8 cellular contexts compared by ENCODE assay signal in the genomic region with DNA sequence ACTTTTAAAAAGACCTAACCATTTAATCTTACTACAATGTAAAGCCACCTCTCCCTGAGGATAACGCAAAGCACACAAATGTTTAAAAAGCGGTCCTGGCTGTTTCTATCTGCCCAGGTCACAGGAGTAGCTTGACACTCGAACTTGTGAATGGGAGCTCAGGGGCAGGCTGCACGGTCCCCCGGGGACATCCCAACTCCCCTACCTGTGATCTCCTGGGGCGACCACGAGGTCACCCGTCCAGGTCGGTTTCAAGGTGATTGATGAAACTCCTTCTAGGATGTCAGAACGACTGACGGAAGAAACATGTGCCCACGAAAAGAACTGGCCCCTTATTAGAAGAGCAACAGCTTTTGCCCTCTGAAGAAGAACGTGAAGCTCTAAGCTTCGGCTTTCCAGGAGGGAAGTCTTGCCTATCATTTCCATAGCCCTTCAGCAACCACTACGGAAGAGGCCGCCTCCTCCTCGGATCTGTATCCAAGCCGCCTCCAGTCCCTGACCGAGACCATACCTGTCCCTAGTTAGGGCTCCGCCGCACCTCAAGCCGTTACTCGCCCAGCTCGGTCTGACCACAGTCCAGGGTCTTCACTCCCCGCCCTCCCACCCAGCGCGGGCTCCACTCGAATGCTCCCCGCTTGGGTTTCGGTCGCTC. TPM values are rescaled to one million over a fixed set of nuclear protein-coding genes. Genes with fewer than 3 reads are reported as not detected.
A peak's percentile ranks its signal among the peaks of the same experiment; 100 is the strongest.
DNase-seq lines count a peak whose midpoint lies in the region; ATAC-seq, FAIRE-seq and TF ChIP-seq lines count a peak whose summit lies in the region.

No MANE protein-coding gene starts in this region.

- H2BK20ac ChIP-seq in H1 (ENCODE audit: low read length), result no peak overlapping the region

- peak overlapping the region; percentile 94 to 100 (median 99) for H3K4me3 Mint-ChIP-seq in naive thymus-derived CD8-positive, alpha-beta T cell

- ATAC-seq in HG02943 (IDR thresholded peaks at IDR 0.05; ENCODE audit: low read depth, unreplicated experiment) (peak; percentile 25), omental fat pad (ENCODE audit: low FRiP score) (no peak), GM18517 (IDR thresholded peaks at IDR 0.05; ENCODE audit: unreplicated experiment) (no peak)
- ATAC-seq in naive thymus-derived CD8-positive, alpha-beta T cell, result no peak

- CTCF ChIA-PET in H1 (lab: Charles Lee; ENCODE audit: partially characterized antibody), result interaction anchor here (0.6 to 1.6 kb wide), 6 partner anchors 23 to 304 kb away, joined by 3 to 6 read pairs (median 3); a partner anchor contains a TSS

- H3K27me3 ChIP-seq in WERI-Rb-1 (ENCODE audit: insufficient read depth, low read depth, severe bottlenecking) (no peaks in the 10 kb centered on the region), H1 (replicated peaks in 1 of 4; ENCODE audit: control insufficient read depth in 3 of 4, extremely low read depth in 1 of 4, insufficient read depth in 3 of 4, low read length in 3 of 4) (no peaks in the 10 kb centered on the region)

- H3K36me3 Mint-ChIP-seq in naive thymus-derived CD8-positive, alpha-beta T cell, result peaks cover 0 to 47% (median 7%) of the 10 kb centered on the region in 3 donors

- peaks cover 13 to 31% (median 25%) of the 10 kb centered on the region in 4 donors for H3K4me1 Mint-ChIP-seq in naive thymus-derived CD8-positive, alpha-beta T cell

- H3K9me3 Mint-ChIP-seq in naive thymus-derived CD8-positive, alpha-beta T cell, result no peaks in the 10 kb centered on the region

- H4K20me1 ChIP-seq in H1 (replicated peaks in 1 of 2; ENCODE audit: control insufficient read depth in 1 of 2, insufficient read depth in 2 of 2, low read length in 2 of 2), result peaks cover 2 to 3% of the 10 kb centered on the region in 2 experiments

- H3K56ac ChIP-seq in H1 (replicated peaks; ENCODE audit: insufficient read length, low read depth, low read length), result peak overlapping the region; percentile 35

- peaks cover 8 to 29% of the 10 kb centered on the region in 2 experiments for H3K79me2 ChIP-seq in H1 (ENCODE audit: control insufficient read depth in 1 of 2, insufficient read depth in 2 of 2, low read length in 2 of 2)

- POLR2A ChIA-PET in H1 (lab: Charles Lee; ENCODE audit: partially characterized antibody), result interaction anchor here (0.6 to 6.0 kb wide), 32 partner anchors 10 to 683 kb away, joined by 3 to 89 read pairs (median 4); partner anchors contain the start of genes NPVF and OSBPL3
- POLR2A ChIA-PET in naive thymus-derived CD8-positive, alpha-beta T cell (lab: Charles Lee), result interaction anchor here (0.5 to 1.5 kb wide), 11 partner anchors 9 to 1826 kb away, joined by 3 to 6 read pairs (median 3); partner anchors contain the start of genes MALSU1, NFE2L3 and OSBPL3

- H3K4me1 ChIP-seq in H1 (replicated peaks in 1 of 4; ENCODE audit: control insufficient read depth in 3 of 4, insufficient read depth in 4 of 4, low read length in 3 of 4), result no peaks in the 10 kb centered on the region

- H3K14ac ChIP-seq in H1 (ENCODE audit: insufficient read length), result no peak overlapping the region

- peak overlapping the region; percentile 99 to 100 (median 100) for H3K27ac Mint-ChIP-seq in naive thymus-derived CD8-positive, alpha-beta T cell

- H3K4me3 ChIP-seq in WERI-Rb-1 (ENCODE audit: low read depth, low read length) (peak overlapping the region; percentile 74), H1 (ENCODE audit: extremely low read depth in 1 of 4, insufficient read depth in 2 of 4, low read depth in 3 of 4, low read length in 4 of 4) (peak overlapping the region; percentile 84 to 100 (median 98))

- H3K23ac ChIP-seq in H1 (ENCODE audit: insufficient read length), result no peak overlapping the region

- 3% methylated on average over 17 of the region's 31 CpGs; no CpG with 5 or more reads in 1 of the 2 experiments for WGBS in H1 (ENCODE audit: extremely low coverage in 1 of 2, insufficient coverage in 1 of 2, insufficient read length in 1 of 2, insufficient replicate concordance in 2 of 2, low coverage in 1 of 2, low lambda C conversion rate in 2 of 2, missing lambda C conversion rate in 1 of 2), 2 experiments

- in situ Hi-C loops in Caki2 (cut with HindIII; ENCODE audit: low pct_unique_long_range_greater_than_20kb, low sequenced_read_pairs), result no loop called here

- peak overlapping the region; percentile 60; the same call in 1 of the 2 replicates for H2BK12ac ChIP-seq in H1 (ENCODE audit: low read depth, low read length)

- H3K27ac ChIP-seq in WERI-Rb-1 (peak overlapping the region; percentile 77), H1 (ENCODE audit: low read depth, low read length) (peak overlapping the region; percentile 86)

- peaks cover 0 to 7% (median 0%) of the 10 kb centered on the region in 5 donors for H3K27me3 Mint-ChIP-seq in naive thymus-derived CD8-positive, alpha-beta T cell

- TF ChIP-seq CTCF in WERI-Rb-1 (IDR thresholded peaks at IDR 0.05; ENCODE audit: low read depth, low read length) (no peak), H1 (IDR thresholded peaks at IDR 0.05; ENCODE audit: control extremely low read depth in 1 of 3, insufficient read depth in 1 of 3, low read depth in 1 of 3, low read length in 3 of 3) (no peak), omental fat pad (IDR thresholded peaks at IDR 0.05) (no peak)

- H4K8ac ChIP-seq in H1 (ENCODE audit: extremely low read depth, insufficient read depth, low read length), result peak overlapping the region; percentile 91; the same call in 1 of the 2 replicates

- no peak overlapping the region for H2AFZ ChIP-seq in H1 (ENCODE audit: low read length)

- peak overlapping the region; percentile 84 to 97 (median 90) for H3K9ac ChIP-seq in H1 (replicated peaks in 1 of 4; ENCODE audit: extremely low read depth in 1 of 4, low read depth in 3 of 4, low read length in 3 of 4)

- peak; percentile 33 for DNase-seq in Caki2 (ENCODE audit: low read depth)
- peak; percentile 9 for DNase-seq in WERI-Rb-1
- DNase-seq in H1 (ENCODE audit: low read depth in 1 of 2, low spot score in 2 of 2), result no peak
- peak in 4 of 10 donors; percentile 8 to 24 (median 17) for DNase-seq in naive thymus-derived CD8-positive, alpha-beta T cell
- no peak for DNase-seq in omental fat pad (ENCODE audit: low spot score)
- DNase-seq in NCI-H2107 treated with DMSO at 0.1 percent for 48 hours (lab: John Stamatoyannopoulos, UW; ENCODE audit: unreplicated experiment), result no peak

- H3K9me3 ChIP-seq in WERI-Rb-1 (ENCODE audit: severe bottlenecking) (no peaks in the 10 kb centered on the region), H1 (ENCODE audit: insufficient read depth in 2 of 2, low read depth in 1 of 2, low read length in 1 of 2) (no peaks in the 10 kb centered on the region)

- FAIRE-seq in H1 (lab: Jason Lieb, UNC), result no peak

- TF ChIP-seq POLR2A in H1 (IDR thresholded peaks at IDR 0.05; ENCODE audit: control extremely low read depth in 1 of 2, low read depth in 2 of 2, low read length in 2 of 2), result peak in 1 of 2 experiments; percentile 54; a peak in 2 of 3 replicates

- peak overlapping the region; percentile 91 for H2BK5ac ChIP-seq in H1 (ENCODE audit: low read depth, low read length)

- peak overlapping the region; percentile 80 to 85 for H3K4me2 ChIP-seq in H1 (ENCODE audit: insufficient read depth in 1 of 2, low read depth in 2 of 2, low read length in 2 of 2)

- H3K4ac ChIP-seq in H1 (replicated peaks; ENCODE audit: insufficient read length, low read depth, low read length), result peak overlapping the region; percentile 10

- H2AK5ac ChIP-seq in H1 (ENCODE audit: low read depth, low read length), result peak overlapping the region; percentile 68; the same call in 1 of the 2 replicates

- H3K18ac ChIP-seq in H1 (ENCODE audit: extremely low read depth, low read length), result peak overlapping the region; percentile 62

- H3K23me2 ChIP-seq in H1 (ENCODE audit: low read depth, low read length), result peaks cover 5% of the 10 kb centered on the region

- H4K91ac ChIP-seq in H1 (replicated peaks; ENCODE audit: insufficient read length, low read length), result peak overlapping the region; percentile 14

- H3K36me3 ChIP-seq in WERI-Rb-1, result peaks cover 37% of the 10 kb centered on the region
- H3K36me3 ChIP-seq in H1 (ENCODE audit: control insufficient read depth in 2 of 4, insufficient read depth in 4 of 4, low read length in 3 of 4), result peaks cover 8 to 36% (median 24%) of the 10 kb centered on the region in 4 experiments

- peak overlapping the region; percentile 70 for H4K5ac ChIP-seq in H1 (ENCODE audit: insufficient read length, low read depth, low read length)

- no peaks in the 10 kb centered on the region for H3K79me1 ChIP-seq in H1 (ENCODE audit: low read depth, low read length)

- TF ChIP-seq RAD21 in H1 (IDR thresholded peaks at IDR 0.05 in 1 of 2, conservative IDR thresholded peaks at IDR 0.05 in 1 of 2; ENCODE audit: low read depth in 2 of 2, low read length in 2 of 2), result no peak

- TF ChIP-seq EP300 in H1 (IDR thresholded peaks at IDR 0.05; ENCODE audit: borderline replicate concordance in 1 of 2, low read depth in 2 of 2, low read length in 2 of 2), result no peak

- no peak overlapping the region for H2BK120ac ChIP-seq in H1 (replicated peaks; ENCODE audit: low read depth, low read length)

- H2BK15ac ChIP-seq in H1 (ENCODE audit: low read length), result 0 out of 2 replicates have a peak overlapping the region, but pooled peaks have one; percentile 46

TF ChIP-seq in H1, 55 proteins besides CTCF, POLR2A, EP300 and RAD21 (continues in another document):
- TF ChIP-seq BCL11A (IDR thresholded peaks at IDR 0.05; ENCODE audit: low read depth in 2 of 2, low read length in 2 of 2) (no peak), HDAC2 (IDR thresholded peaks at IDR 0.05; ENCODE audit: borderline replicate concordance in 1 of 2, low read depth in 2 of 2, low read length in 2 of 2) (0 out of 4 replicates have a peak, but pooled peaks of 1 of the 2 experiments have one; percentile 55), SIX5 (IDR thresholded peaks at IDR 0.05; ENCODE audit: low read depth, low read length) (no peak), ZNF274 (IDR thresholded peaks at IDR 0.05; ENCODE audit: borderline replicate concordance, extremely low read depth, low read length) (no peak), SP4 (IDR thresholded peaks at IDR 0.05; ENCODE audit: low read length) (no peak)

RNA-seq across cellular contexts. Expression of gene CYCS, which starts 0.4 kb away (rescaled TPM):
- total RNA-seq in Caki2 (2014; rRNA removed; shearing (Covaris generic); ENCODE audit: low replicate concordance), result 41.6 and 50.5 TPM in 2 replicates
- 229 and 231 TPM in 2 replicates for total RNA-seq in H1 (2021; fragmentation: NEBNext Ultra II Directional; extraction: Animal tissue kit (Norgen Biotek cat#: 25700))
- polyA plus RNA-seq in H1 (2011; rRNA removed), result 18.4 and 48.6 TPM in 2 replicates
- 54.2 TPM for polyA plus RNA-seq in H1 (2011; cell fraction: cytosol; rRNA removed)
- polyA plus RNA-seq in H1 (2011; cell fraction: nucleus; rRNA removed), result 10.0 TPM
- polyA plus RNA-seq in H1 (2012, experiment 1 of 2), result 113 to 197 TPM (median 125 TPM) in 4 replicates
- polyA plus RNA-seq in H1 (2012, experiment 2 of 2), result 13.9 TPM
- polyA plus RNA-seq in H1 (2013, experiment 1 of 2), result 182 TPM
- polyA plus RNA-seq in H1 (2013, experiment 2 of 2), result 197 TPM
- polyA minus RNA-seq in H1 (2011; rRNA and poly(A)+ RNA removed), result 13.4 and 27.5 TPM in 2 replicates
- polyA minus RNA-seq in H1 (2011; cell fraction: cytosol; rRNA and poly(A)+ RNA removed), result 41.8 TPM
- 33.4 TPM for polyA minus RNA-seq in H1 (2011; cell fraction: nucleus; rRNA and poly(A)+ RNA removed)
- 10 to 100 TPM; 56.1 to 58.0 TPM for total RNA-seq in naive thymus-derived CD8-positive, alpha-beta T cell
- polyA plus RNA-seq in naive thymus-derived CD8-positive, alpha-beta T cell, result 100 to 1,000 TPM in 2 of 3 donors, 10 to 100 TPM in 1; 95.4 to 121 (median 101) TPM
- total RNA-seq in omental fat pad, result 10 to 100 TPM; 40.8 to 84.4 (median 56.1) TPM

Comparison
In these comparisons a context has a peak if more than half of its experiments do, and no peak if none do; other contexts are left out.
1. DNase-seq: peak in Caki2 (single experiment) and WERI-Rb-1 (single experiment); none in H1 (0 of 2), omental fat pad (single experiment) and NCI-H2107 treated with DMSO at 0.1 percent for 48 hours (single experiment).